In the genomic region with DNA sequence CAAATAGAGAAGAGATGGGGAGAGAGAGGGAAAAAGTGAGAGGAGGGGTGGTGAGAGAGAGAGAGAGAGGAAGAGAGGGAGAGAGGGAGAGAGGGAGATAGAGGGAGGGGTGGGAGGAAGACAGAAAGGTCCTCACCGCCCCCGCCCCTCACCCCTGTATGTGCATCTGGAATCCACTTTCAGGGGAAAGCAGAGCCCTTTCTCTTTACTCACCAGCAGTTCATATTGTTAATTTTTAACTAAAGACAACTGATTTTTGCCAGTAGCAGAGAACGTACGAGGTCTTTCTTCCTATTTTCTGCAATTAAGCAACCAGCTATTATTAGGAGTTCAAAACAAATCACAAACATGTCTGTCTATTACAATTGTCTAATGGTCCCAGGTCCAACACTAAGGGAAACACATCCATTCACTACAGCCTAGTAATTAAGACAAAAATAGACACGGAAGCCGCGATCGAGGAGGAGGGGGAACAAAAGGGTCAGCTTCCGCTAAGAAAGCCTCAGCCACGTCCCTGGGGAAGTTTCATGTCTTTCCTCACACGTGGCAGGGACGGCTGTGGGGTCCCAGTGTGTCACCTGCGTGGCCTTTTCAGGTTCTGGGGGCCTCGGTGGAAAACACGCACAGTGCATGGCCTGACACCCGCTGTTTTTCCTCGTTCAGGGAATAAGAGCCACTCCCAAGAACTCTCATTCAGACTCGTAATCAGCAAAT, we compare ENCODE assay signal across 15 cellular contexts.
DNase-seq lines count a peak whose midpoint lies in the region; ATAC-seq, FAIRE-seq and TF ChIP-seq lines count a peak whose summit lies in the region.
"Had no signal": no experiment of that assay in that cellular context is flagged by ENCODE, and none has a peak within 500 bp of the region (broad histone marks: within the 10 kb centered on the region; RNA-seq: fewer than 3 reads in every experiment).

No MANE protein-coding gene starts in this region.

- H2BK20ac ChIP-seq in H1 (ENCODE audit: low read length), result no peak overlapping the region

- peak overlapping the region; percentile 86 to 96 for H3K4me2 ChIP-seq in H1 (ENCODE audit: insufficient read depth in 1 of 2, low read depth in 2 of 2, low read length in 2 of 2)
- H3K4me2 ChIP-seq in neural cell (ENCODE audit: low read length), result peak overlapping the region; percentile 49

- FAIRE-seq in H1 (lab: Jason Lieb, UNC), result no peak

- H3K4me3 ChIP-seq in heart right ventricle (peak overlapping the region in 8 of 10 donors; percentile 3 to 43 (median 26)), H1 (ENCODE audit: extremely low read depth in 1 of 4, insufficient read depth in 2 of 4, low read depth in 3 of 4, low read length in 4 of 4) (peak overlapping the region; percentile 14 to 60 (median 40); a peak in 7 of 8 replicates), neural cell (ENCODE audit: low read length) (peak overlapping the region; percentile 59), uterus (peak overlapping the region in 1 of 2 donors; percentile 8)

- TF ChIP-seq CTCF in heart right ventricle (IDR thresholded peaks at IDR 0.05) (no peak), H1 (IDR thresholded peaks at IDR 0.05; ENCODE audit: control extremely low read depth in 1 of 3, insufficient read depth in 1 of 3, low read depth in 1 of 3, low read length in 3 of 3) (no peak), neural cell (IDR thresholded peaks at IDR 0.05; ENCODE audit: poor library complexity, severe bottlenecking) (no peak), uterus (IDR thresholded peaks at IDR 0.05) (no peak)

- no peak overlapping the region for H3K56ac ChIP-seq in H1 (replicated peaks; ENCODE audit: insufficient read length, low read depth, low read length)

- H4K20me1 ChIP-seq in H1 (replicated peaks in 1 of 2; ENCODE audit: control insufficient read depth in 1 of 2, insufficient read depth in 2 of 2, low read length in 2 of 2) (no peaks in the 10 kb centered on the region), neural cell (ENCODE audit: insufficient read depth) (no peaks in the 10 kb centered on the region)

- H3K9me2 ChIP-seq in neural cell (ENCODE audit: insufficient read depth, low read length), result no peaks in the 10 kb centered on the region

- H4K8ac ChIP-seq in H1 (ENCODE audit: extremely low read depth, insufficient read depth, low read length), result peak overlapping the region; percentile 60; the same call in 1 of the 2 replicates

- no peak for TF ChIP-seq RAD21 in H1 (IDR thresholded peaks at IDR 0.05 in 1 of 2, conservative IDR thresholded peaks at IDR 0.05 in 1 of 2; ENCODE audit: low read depth in 2 of 2, low read length in 2 of 2)
- no peak for TF ChIP-seq RAD21 in neural cell (conservative IDR thresholded peaks at IDR 0.05)

- H3K14ac ChIP-seq in H1 (ENCODE audit: insufficient read length), result no peak overlapping the region

- H2BK15ac ChIP-seq in H1 (ENCODE audit: low read length), result no peak overlapping the region

- ATAC-seq in heart right ventricle, result peak in 4 of 8 donors; percentile 43 to 78 (median 62)
- no peak for ATAC-seq in Right ventricle myocardium superior (ENCODE audit: poor library complexity)
- ATAC-seq in GM19324 (IDR thresholded peaks at IDR 0.05; ENCODE audit: low FRiP score, unreplicated experiment), result no peak
- ATAC-seq: activated CD8-positive, alpha-beta T cell treated with anti-CD3 and anti-CD28 coated beads, Interleukin-2, amount 10 ng/mL, durations not matched to agents 7 days and 5 days; activated naive CD8-positive, alpha-beta T cell treated with anti-CD3 and anti-CD28 coated beads, Interleukin-2, amount 50 U/mL, for 24 hours; Panc1 had no signal

- H4K5ac ChIP-seq in H1 (ENCODE audit: insufficient read length, low read depth, low read length), result no peak overlapping the region

- intact Hi-C loops in heart right ventricle (cut with DNase I) (no loop called here), Right ventricle myocardium superior (cut with DNase I) (no loop called here), uterus (cut with DNase I; ENCODE audit: low total_unique reads) (no loop called here)

- H3K36me3 ChIP-seq in heart right ventricle (no peaks in the 10 kb centered on the region), H1 (ENCODE audit: control insufficient read depth in 2 of 4, insufficient read depth in 4 of 4, low read length in 3 of 4) (no peaks in the 10 kb centered on the region), neural cell (ENCODE audit: insufficient read depth, low read length) (no peaks in the 10 kb centered on the region), uterus (no peaks in the 10 kb centered on the region)
- H3K36me3 ChIP-seq: tibial nerve had no signal

- H2AFZ ChIP-seq in H1 (ENCODE audit: low read length) (peak overlapping the region; percentile 37; the same call in 1 of the 2 replicates), neural cell (ENCODE audit: low read depth, low read length) (no peak overlapping the region)

- DNase-seq in heart right ventricle (peak in 1 of 2 donors; percentile 19), Right ventricle myocardium superior (no peak), H1 (ENCODE audit: low read depth in 1 of 2, low spot score in 2 of 2) (no peak), uterus (no peak), SW480 (ENCODE audit: low spot score) (no peak)
- no peak for DNase-seq in stimulated activated CD4-positive, alpha-beta T cell treated with anti-CD3 and anti-CD28 coated beads, Interleukin-15, amount 100 ng/mL, for 24 hours
- DNase-seq: activated CD8-positive, alpha-beta T cell treated with anti-CD3 and anti-CD28 coated beads, Interleukin-2, amount 10 ng/mL, durations not matched to agents 7 days and 5 days; activated naive CD8-positive, alpha-beta T cell treated with anti-CD3 and anti-CD28 coated beads, Interleukin-2, amount 50 U/mL, for 24 hours; dermis blood vessel endothelial cell; mesenchymal stem cell; T-helper 9 cell had no signal

- H3K27me3 ChIP-seq in heart right ventricle (peaks cover 0 to 27% (median 7%) of the 10 kb centered on the region in 7 donors), H1 (replicated peaks in 1 of 4; ENCODE audit: control insufficient read depth in 3 of 4, extremely low read depth in 1 of 4, insufficient read depth in 3 of 4, low read length in 3 of 4) (peaks cover 0 to 20% (median 8%) of the 10 kb centered on the region in 4 experiments; a peak in 6 of 7 replicates), neural cell (ENCODE audit: insufficient read depth, low read depth, low read length) (no peaks in the 10 kb centered on the region), uterus (no peaks in the 10 kb centered on the region)
- H3K27me3 ChIP-seq: tibial nerve had no signal

- H3K4me1 ChIP-seq in heart right ventricle (peaks cover 0 to 26% (median 16%) of the 10 kb centered on the region in 9 donors), H1 (replicated peaks in 1 of 4; ENCODE audit: control insufficient read depth in 3 of 4, insufficient read depth in 4 of 4, low read length in 3 of 4) (peaks cover 3 to 40% (median 24%) of the 10 kb centered on the region in 4 experiments; a peak in 6 of 7 replicates), uterus (peaks cover 0 to 7% of the 10 kb centered on the region in 2 donors)

- peaks cover 10% of the 10 kb centered on the region for H3F3A ChIP-seq in neural cell (ENCODE audit: insufficient read depth, low read length, poor library complexity, severe bottlenecking)

- H3K79me2 ChIP-seq in H1 (ENCODE audit: control insufficient read depth in 1 of 2, insufficient read depth in 2 of 2, low read length in 2 of 2) (no peaks in the 10 kb centered on the region), neural cell (replicated peaks; ENCODE audit: insufficient read depth, low read length) (no peaks in the 10 kb centered on the region)

- no peak overlapping the region for H2BK120ac ChIP-seq in H1 (replicated peaks; ENCODE audit: low read depth, low read length)

- peak overlapping the region; percentile 49 for H4K91ac ChIP-seq in H1 (replicated peaks; ENCODE audit: insufficient read length, low read length)

- H3K27ac ChIP-seq in heart right ventricle, result peak overlapping the region in 7 of 10 donors; percentile 7 to 83 (median 56)
- H3K27ac ChIP-seq in H1 (ENCODE audit: low read depth, low read length), result no peak overlapping the region
- peak overlapping the region; percentile 77 for H3K27ac ChIP-seq in neural cell (ENCODE audit: low read length)
- no peak overlapping the region for H3K27ac ChIP-seq in uterus

- H3K23me2 ChIP-seq in H1 (ENCODE audit: low read depth, low read length), result peaks cover 16% of the 10 kb centered on the region

- CTCF ChIA-PET in H1 (lab: Charles Lee; ENCODE audit: partially characterized antibody), result interaction anchor here (0.6 kb wide), 1 partner anchor 1784 kb away, joined by 3 read pairs; no protein-coding TSS in a partner anchor

- H2BK5ac ChIP-seq in H1 (ENCODE audit: low read depth, low read length), result no peak overlapping the region

- POLR2A ChIA-PET in H1 (lab: Charles Lee; ENCODE audit: partially characterized antibody), result no interaction called here

- H2BK12ac ChIP-seq in H1 (ENCODE audit: low read depth, low read length), result peak overlapping the region; percentile 64; the same call in 1 of the 2 replicates

- TF ChIP-seq EP300 in H1 (IDR thresholded peaks at IDR 0.05; ENCODE audit: borderline replicate concordance in 1 of 2, low read depth in 2 of 2, low read length in 2 of 2) (no peak), neural cell (conservative IDR thresholded peaks at IDR 0.05; ENCODE audit: poor library complexity, severe bottlenecking) (no peak)

- peak overlapping the region; percentile 15; the same call in 1 of the 2 replicates for H3K18ac ChIP-seq in H1 (ENCODE audit: extremely low read depth, low read length)

- whole genome bisulfite sequencing in heart right ventricle, 2 donors, result 38 to 44% methylated on average over 18 of the region's 18 CpGs
- WGBS in H1 (ENCODE audit: extremely low coverage in 1 of 2, insufficient coverage in 1 of 2, insufficient read length in 1 of 2, insufficient replicate concordance in 2 of 2, low coverage in 1 of 2, low lambda C conversion rate in 2 of 2, missing lambda C conversion rate in 1 of 2), 2 experiments, result 9% methylated on average over 18 of the region's 18 CpGs; no CpG with 5 or more reads in 1 of the 2 experiments

- H3K23ac ChIP-seq in H1 (ENCODE audit: insufficient read length), result no peak overlapping the region

- H3K4ac ChIP-seq in H1 (replicated peaks; ENCODE audit: insufficient read length, low read depth, low read length), result no peak overlapping the region

- no peaks in the 10 kb centered on the region for H3K79me1 ChIP-seq in H1 (ENCODE audit: low read depth, low read length)

- H3K9ac ChIP-seq in H1 (replicated peaks in 1 of 4; ENCODE audit: extremely low read depth in 1 of 4, low read depth in 3 of 4, low read length in 3 of 4) (no peak overlapping the region), neural cell (ENCODE audit: low read length) (peak overlapping the region; percentile 64)

- H3K9me3 ChIP-seq in heart right ventricle (no peaks in the 10 kb centered on the region), H1 (ENCODE audit: insufficient read depth in 2 of 2, low read depth in 1 of 2, low read length in 1 of 2) (no peaks in the 10 kb centered on the region), neural cell (ENCODE audit: low read length) (no peaks in the 10 kb centered on the region), uterus (no peaks in the 10 kb centered on the region)
- H3K9me3 ChIP-seq: tibial nerve had no signal

- TF ChIP-seq POLR2A in H1 (IDR thresholded peaks at IDR 0.05; ENCODE audit: control extremely low read depth in 1 of 2, low read depth in 2 of 2, low read length in 2 of 2) (no peak), uterus (IDR thresholded peaks at IDR 0.05) (no peak)

- no peak overlapping the region for H2AK5ac ChIP-seq in H1 (ENCODE audit: low read depth, low read length)

Comparison
In these comparisons a context has a peak if more than half of its experiments do, and no peak if none do; other contexts are left out.
1. H3K27ac ChIP-seq: peak in heart right ventricle (7 of 10) and neural cell (single experiment); none in H1 (single experiment) and uterus (0 of 2).